Comparison of ENCODE assay signal across 1 cellular context in the genomic region with DNA sequence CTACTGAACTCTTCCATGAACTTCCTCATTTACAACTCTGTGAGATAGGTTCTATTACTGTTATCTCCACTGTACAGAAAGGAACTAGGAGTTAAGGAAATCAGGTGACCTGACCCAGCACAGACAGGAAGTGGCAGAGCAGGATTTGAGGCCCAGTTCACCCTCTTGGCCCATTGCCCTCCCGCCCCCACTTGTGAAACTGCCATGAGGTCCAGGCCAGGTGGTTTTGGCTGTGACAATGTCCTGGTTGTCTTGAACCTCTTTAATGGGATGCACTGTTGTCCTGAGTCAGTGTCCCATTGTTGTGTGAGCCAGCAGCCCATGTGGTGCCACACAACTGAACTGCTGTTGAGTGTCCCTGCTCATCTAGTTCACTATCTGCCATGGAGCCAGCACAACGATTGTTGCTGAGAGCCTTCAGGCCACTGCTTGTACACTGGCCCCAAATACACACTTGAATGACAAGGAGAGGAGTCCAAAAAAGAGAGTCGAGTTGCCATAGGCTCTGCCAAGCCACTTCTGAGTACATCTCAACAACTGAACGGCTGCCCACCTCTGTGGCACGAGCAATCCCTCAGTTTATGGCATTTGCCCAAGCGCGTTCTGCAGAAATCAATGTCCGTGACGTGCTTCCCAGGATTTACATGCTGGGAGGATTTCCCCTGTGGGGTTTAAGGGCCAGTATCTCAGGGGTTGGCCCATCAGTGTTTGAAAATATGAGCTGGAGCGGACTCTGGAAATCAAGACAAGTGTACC.
A peak's percentile ranks its signal among the peaks of the same experiment; 100 is the strongest.
TF ChIP-seq lines count a peak whose summit lies in the region.

No MANE protein-coding gene starts in this region.

TF ChIP-seq in K562, 482 proteins besides CTCF, POLR2A, EP300 and RAD21 (continued from another document):
- TF ChIP-seq, protein P1, sequence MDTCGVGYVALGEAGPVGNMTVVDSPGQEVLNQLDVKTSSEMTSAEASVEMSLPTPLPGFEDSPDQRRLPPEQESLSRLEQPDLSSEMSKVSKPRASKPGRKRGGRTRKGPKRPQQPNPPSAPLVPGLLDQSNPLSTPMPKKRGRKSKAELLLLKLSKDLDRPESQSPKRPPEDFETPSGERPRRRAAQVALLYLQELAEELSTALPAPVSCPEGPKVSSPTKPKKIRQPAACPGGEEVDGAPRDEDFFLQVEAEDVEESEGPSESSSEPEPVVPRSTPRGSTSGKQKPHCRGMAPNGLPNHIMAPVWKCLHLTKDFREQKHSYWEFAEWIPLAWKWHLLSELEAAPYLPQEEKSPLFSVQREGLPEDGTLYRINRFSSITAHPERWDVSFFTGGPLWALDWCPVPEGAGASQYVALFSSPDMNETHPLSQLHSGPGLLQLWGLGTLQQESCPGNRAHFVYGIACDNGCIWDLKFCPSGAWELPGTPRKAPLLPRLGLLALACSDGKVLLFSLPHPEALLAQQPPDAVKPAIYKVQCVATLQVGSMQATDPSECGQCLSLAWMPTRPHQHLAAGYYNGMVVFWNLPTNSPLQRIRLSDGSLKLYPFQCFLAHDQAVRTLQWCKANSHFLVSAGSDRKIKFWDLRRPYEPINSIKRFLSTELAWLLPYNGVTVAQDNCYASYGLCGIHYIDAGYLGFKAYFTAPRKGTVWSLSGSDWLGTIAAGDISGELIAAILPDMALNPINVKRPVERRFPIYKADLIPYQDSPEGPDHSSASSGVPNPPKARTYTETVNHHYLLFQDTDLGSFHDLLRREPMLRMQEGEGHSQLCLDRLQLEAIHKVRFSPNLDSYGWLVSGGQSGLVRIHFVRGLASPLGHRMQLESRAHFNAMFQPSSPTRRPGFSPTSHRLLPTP (IDR thresholded peaks at IDR 0.05; ENCODE audit: borderline replicate concordance, extremely low read depth, insufficient read length), result no peak
- no peak for TF ChIP-seq RB1 (IDR thresholded peaks at IDR 0.05; ENCODE audit: low read depth)
- TF ChIP-seq KDM4B (IDR thresholded peaks at IDR 0.05; ENCODE audit: borderline replicate concordance in 2 of 2, low read depth in 1 of 2), result no peak
- TF ChIP-seq NFIX (CRISPR knock-in tag; IDR thresholded peaks at IDR 0.05; ENCODE audit: low read depth), result no peak
- TF ChIP-seq L3MBTL2 (IDR thresholded peaks at IDR 0.05), result peak; percentile 37
- TF ChIP-seq GABPA (tag; conservative IDR thresholded peaks at IDR 0.05; ENCODE audit: low read depth), result peak; percentile 64
- peak; percentile 66; the same call in 1 of the 2 replicates for TF ChIP-seq TEAD4 (IDR thresholded peaks at IDR 0.05; ENCODE audit: low read length)
- no peak for TF ChIP-seq TEAD4 (CRISPR knock-in tag; IDR thresholded peaks at IDR 0.05; ENCODE audit: borderline replicate concordance)
- peak; percentile 50; the same call in 1 of the 2 replicates for TF ChIP-seq ZNF584 (CRISPR knock-in tag; IDR thresholded peaks at IDR 0.05; ENCODE audit: low read depth)
